ENCODE assay signal across 10 cellular contexts in genomic region chr5:52856564-52856963, GRCh38.
DNase-seq lines count a peak whose midpoint lies in the region; ATAC-seq, FAIRE-seq and TF ChIP-seq lines count a peak whose summit lies in the region.
"Had no signal": no experiment of that assay in that cellular context is flagged by ENCODE, and none has a peak within 500 bp of the region (broad histone marks: within the 10 kb centered on the region; RNA-seq: fewer than 3 reads in every experiment).

No MANE protein-coding gene starts in this region.

- intact Hi-C loops in ascending aorta (cut with DNase I) = no loop called here
- intact Hi-C loops in lower lobe of right lung (cut with DNase I) = no loop called here

- DNase-seq in GM12891 (ENCODE audit: insufficient read length, low spot score) (no peak), epithelial cell of proximal tubule (ENCODE audit: low read depth) (peak; percentile 78), C1 segment of cervical spinal cord (lab: John Stamatoyannopoulos, UW) (no peak), ascending aorta (ENCODE audit: low spot score in 2 of 2) (no peak), dermis blood vessel endothelial cell (no peak), lower lobe of right lung (no peak)
- DNase-seq: activated CD4-positive, CD25-positive, alpha-beta regulatory T cell treated with anti-CD3 and anti-CD28 coated beads, Interleukin-2, amount 50 U/mL, for 72 hours had no signal

- H3K4me1 ChIP-seq in ascending aorta (peaks cover 0 to 14% of the 10 kb centered on the region in 2 donors), lower lobe of right lung (peaks cover 14% of the 10 kb centered on the region)

- no peak for TF ChIP-seq CTCF in epithelial cell of proximal tubule (conservative IDR thresholded peaks at IDR 0.05; ENCODE audit: low read depth, low read length)
- no peak for TF ChIP-seq CTCF in ascending aorta (IDR thresholded peaks at IDR 0.05)
- TF ChIP-seq CTCF in lower lobe of right lung (IDR thresholded peaks at IDR 0.05) = no peak

- H3K27me3 ChIP-seq in ascending aorta (no peaks in the 10 kb centered on the region), lower lobe of right lung (ENCODE audit: low read depth) (no peaks in the 10 kb centered on the region)

- H3K9me3 ChIP-seq in ascending aorta (no peaks in the 10 kb centered on the region), lower lobe of right lung (no peaks in the 10 kb centered on the region)

- TF ChIP-seq POLR2A in GM12891 (IDR thresholded peaks at IDR 0.05; ENCODE audit: low read depth, low read length) = no peak

- peak; percentile 92 for ATAC-seq in GM21619 (IDR thresholded peaks at IDR 0.05; ENCODE audit: unreplicated experiment)
- ATAC-seq in HG03442 (IDR thresholded peaks at IDR 0.05; ENCODE audit: unreplicated experiment) = peak; percentile 73
- no peak for ATAC-seq in lower lobe of right lung

- FAIRE-seq in GM12891 (lab: Jason Lieb, UNC) = no peak

- peaks cover 1 to 5% of the 10 kb centered on the region in 2 donors for H3K36me3 ChIP-seq in ascending aorta
- no peaks in the 10 kb centered on the region for H3K36me3 ChIP-seq in lower lobe of right lung

- H3K27ac ChIP-seq in ascending aorta (peak overlapping the region in 1 of 2 donors; percentile 15), lower lobe of right lung (no peak overlapping the region)
- H3K27ac ChIP-seq: parathyroid adenoma had no signal

- H3K4me3 ChIP-seq in epithelial cell of proximal tubule (ENCODE audit: low read depth, low read length) (no peak overlapping the region), ascending aorta (no peak overlapping the region), lower lobe of right lung (no peak overlapping the region)

TF ChIP-seq in GM12891, 5 proteins besides CTCF, POLR2A, EP300 and RAD21:
- TF ChIP-seq PAX5 (IDR thresholded peaks at IDR 0.05; ENCODE audit: insufficient read depth, low read length, severe bottlenecking) = no peak
- peak; percentile 75 for TF ChIP-seq SPI1 (IDR thresholded peaks at IDR 0.05; ENCODE audit: low read depth, low read length)

Comparison
In these comparisons a context has a peak if more than half of its experiments do, and no peak if none do; other contexts are left out.
1. ATAC-seq: peak in GM21619 (single experiment) and HG03442 (single experiment); none in lower lobe of right lung (0 of 2).